Comparison of ENCODE assay signal across 1 cellular context in genomic region chr11:65546217-65546958, GRCh38.
TF ChIP-seq lines count a peak whose summit lies in the region.

No MANE protein-coding gene starts in this region.

TF ChIP-seq in HEK293, 187 proteins besides CTCF, POLR2A, EP300 and RAD21 (continued from another document):
- TF ChIP-seq, protein P1, sequence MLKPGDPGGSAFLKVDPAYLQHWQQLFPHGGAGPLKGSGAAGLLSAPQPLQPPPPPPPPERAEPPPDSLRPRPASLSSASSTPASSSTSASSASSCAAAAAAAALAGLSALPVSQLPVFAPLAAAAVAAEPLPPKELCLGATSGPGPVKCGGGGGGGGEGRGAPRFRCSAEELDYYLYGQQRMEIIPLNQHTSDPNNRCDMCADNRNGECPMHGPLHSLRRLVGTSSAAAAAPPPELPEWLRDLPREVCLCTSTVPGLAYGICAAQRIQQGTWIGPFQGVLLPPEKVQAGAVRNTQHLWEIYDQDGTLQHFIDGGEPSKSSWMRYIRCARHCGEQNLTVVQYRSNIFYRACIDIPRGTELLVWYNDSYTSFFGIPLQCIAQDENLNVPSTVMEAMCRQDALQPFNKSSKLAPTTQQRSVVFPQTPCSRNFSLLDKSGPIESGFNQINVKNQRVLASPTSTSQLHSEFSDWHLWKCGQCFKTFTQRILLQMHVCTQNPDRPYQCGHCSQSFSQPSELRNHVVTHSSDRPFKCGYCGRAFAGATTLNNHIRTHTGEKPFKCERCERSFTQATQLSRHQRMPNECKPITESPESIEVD (tag by site-specific recombination; IDR thresholded peaks at IDR 0.05), result no peak
- TF ChIP-seq ZXDB (tag by site-specific recombination; IDR thresholded peaks at IDR 0.05) (no peak), ZBTB17 (tag by site-specific recombination; IDR thresholded peaks at IDR 0.05) (0 out of 2 replicates have a peak, but pooled peaks have one; percentile 32), ZBTB8A (tag by site-specific recombination; IDR thresholded peaks at IDR 0.05) (peak; percentile 73), ZNF148 (tag by site-specific recombination; IDR thresholded peaks at IDR 0.05; ENCODE audit: borderline replicate concordance) (no peak), BCL11B (tag by site-specific recombination; IDR thresholded peaks at IDR 0.05; ENCODE audit: low read depth) (no peak), ZNF791 (tag by site-specific recombination; IDR thresholded peaks at IDR 0.05) (no peak), ZSCAN30 (tag by site-specific recombination; IDR thresholded peaks at IDR 0.05) (no peak), KLF10 (tag by site-specific recombination; IDR thresholded peaks at IDR 0.05) (no peak), ZNF133 (tag by site-specific recombination; IDR thresholded peaks at IDR 0.05) (no peak), PBX3 (CRISPR knock-in tag; IDR thresholded peaks at IDR 0.05) (peak; percentile 46; the same call in 1 of the 2 replicates), IKZF3 (tag by site-specific recombination; IDR thresholded peaks at IDR 0.05) (no peak), ZNF175 (tag by site-specific recombination; IDR thresholded peaks at IDR 0.05) (no peak), GLIS1 (tag by site-specific recombination; IDR thresholded peaks at IDR 0.05) (peak; percentile 29; the same call in 1 of the 2 replicates), ZNF830 (tag by site-specific recombination; IDR thresholded peaks at IDR 0.05; ENCODE audit: low read depth) (no peak)
- TF ChIP-seq, protein P2, sequence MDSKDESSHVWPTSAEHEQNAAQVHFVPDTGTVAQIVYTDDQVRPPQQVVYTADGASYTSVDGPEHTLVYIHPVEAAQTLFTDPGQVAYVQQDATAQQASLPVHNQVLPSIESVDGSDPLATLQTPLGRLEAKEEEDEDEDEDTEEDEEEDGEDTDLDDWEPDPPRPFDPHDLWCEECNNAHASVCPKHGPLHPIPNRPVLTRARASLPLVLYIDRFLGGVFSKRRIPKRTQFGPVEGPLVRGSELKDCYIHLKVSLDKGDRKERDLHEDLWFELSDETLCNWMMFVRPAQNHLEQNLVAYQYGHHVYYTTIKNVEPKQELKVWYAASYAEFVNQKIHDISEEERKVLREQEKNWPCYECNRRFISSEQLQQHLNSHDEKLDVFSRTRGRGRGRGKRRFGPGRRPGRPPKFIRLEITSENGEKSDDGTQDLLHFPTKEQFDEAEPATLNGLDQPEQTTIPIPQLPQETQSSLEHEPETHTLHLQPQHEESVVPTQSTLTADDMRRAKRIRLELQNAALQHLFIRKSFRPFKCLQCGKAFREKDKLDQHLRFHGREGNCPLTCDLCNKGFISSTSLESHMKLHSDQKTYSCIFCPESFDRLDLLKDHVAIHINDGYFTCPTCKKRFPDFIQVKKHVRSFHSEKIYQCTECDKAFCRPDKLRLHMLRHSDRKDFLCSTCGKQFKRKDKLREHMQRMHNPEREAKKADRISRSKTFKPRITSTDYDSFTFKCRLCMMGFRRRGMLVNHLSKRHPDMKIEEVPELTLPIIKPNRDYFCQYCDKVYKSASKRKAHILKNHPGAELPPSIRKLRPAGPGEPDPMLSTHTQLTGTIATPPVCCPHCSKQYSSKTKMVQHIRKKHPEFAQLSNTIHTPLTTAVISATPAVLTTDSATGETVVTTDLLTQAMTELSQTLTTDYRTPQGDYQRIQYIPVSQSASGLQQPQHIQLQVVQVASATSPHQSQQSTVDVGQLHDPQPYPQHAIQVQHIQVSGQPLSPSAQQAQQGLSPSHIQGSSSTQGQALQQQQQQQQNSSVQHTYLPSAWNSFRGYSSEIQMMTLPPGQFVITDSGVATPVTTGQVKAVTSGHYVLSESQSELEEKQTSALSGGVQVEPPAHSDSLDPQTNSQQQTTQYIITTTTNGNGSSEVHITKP (tag by site-specific recombination; IDR thresholded peaks at IDR 0.05), result peak; percentile 76
TF ChIP-seq in HEK293: peak in this region for 18.
